1 cellular context compared by ENCODE assay signal in genomic region chr1:39152923-39153322, GRCh38.
A peak's percentile ranks its signal among the peaks of the same experiment; 100 is the strongest.
TF ChIP-seq lines count a peak whose summit lies in the region.

No MANE protein-coding gene starts in this region.

TF ChIP-seq in HepG2, 621 proteins besides CTCF, POLR2A, EP300 and RAD21 (continued from another document):
- 0 out of 2 replicates have a peak, but pooled peaks have one; percentile 22 for TF ChIP-seq PAXIP1 (CRISPR knock-in tag; conservative IDR thresholded peaks at IDR 0.05)
